1 cellular context compared by ENCODE assay signal in the genomic region with DNA sequence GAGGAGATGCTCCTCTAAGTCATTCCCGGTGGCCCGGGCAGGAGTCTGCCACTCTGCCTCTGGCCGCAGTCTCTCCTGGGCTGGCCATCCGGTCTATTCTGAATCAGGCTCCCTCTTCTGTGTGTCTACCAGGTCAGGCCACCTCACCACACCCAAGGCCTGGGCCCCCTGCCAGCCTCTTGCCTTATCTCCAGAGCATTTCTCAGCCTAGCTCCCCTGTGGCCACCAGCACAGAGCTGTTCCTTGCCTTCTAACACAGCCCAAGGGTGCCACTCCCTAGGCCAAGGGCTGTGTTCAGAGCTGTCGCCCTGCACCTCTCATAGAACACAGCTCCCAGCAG.
TF ChIP-seq lines count a peak whose summit lies in the region.

No MANE protein-coding gene starts in this region.

TF ChIP-seq in K562, 482 proteins besides CTCF, POLR2A, EP300 and RAD21 (continued from another document):
- TF ChIP-seq ZNF785 (CRISPR knock-in tag; IDR thresholded peaks at IDR 0.05) (no peak), ARID1B (IDR thresholded peaks at IDR 0.05) (peak; percentile 28; the same call in 1 of the 2 replicates), HOMEZ (CRISPR knock-in tag; IDR thresholded peaks at IDR 0.05) (no peak), CAMTA2 (CRISPR knock-in tag; conservative IDR thresholded peaks at IDR 0.05) (no peak), PATZ1 (CRISPR knock-in tag; IDR thresholded peaks at IDR 0.05; ENCODE audit: borderline replicate concordance) (no peak), HNRNPL (IDR thresholded peaks at IDR 0.05; ENCODE audit: low read depth, low read length) (0 out of 2 replicates have a peak, but pooled peaks have one; percentile 44), RCOR1 (IDR thresholded peaks at IDR 0.05; ENCODE audit: borderline replicate concordance in 1 of 2, low read depth in 2 of 2, low read length in 2 of 2) (0 out of 4 replicates have a peak, but pooled peaks of 1 of the 2 experiments have one; percentile 40), SMAD4 (CRISPR knock-in tag; conservative IDR thresholded peaks at IDR 0.05) (no peak), SMAD1 (IDR thresholded peaks at IDR 0.05; ENCODE audit: low read depth, low read length, partially characterized antibody) (no peak), SMARCA4 (IDR thresholded peaks at IDR 0.05) (0 out of 2 replicates have a peak, but pooled peaks have one; percentile 17), MNT (conservative IDR thresholded peaks at IDR 0.05) (no peak), ZNF384 (IDR thresholded peaks at IDR 0.05; ENCODE audit: low read depth, low read length) (no peak), DPF2 (IDR thresholded peaks at IDR 0.05) (no peak), E2F1 (CRISPR knock-in tag; IDR thresholded peaks at IDR 0.05) (no peak), GATA2 (CRISPR knock-in tag; IDR thresholded peaks at IDR 0.05) (no peak), KLF1 (tag; IDR thresholded peaks at IDR 0.05) (0 out of 2 replicates have a peak, but pooled peaks have one; percentile 72), HMGN3 (IDR thresholded peaks at IDR 0.05; ENCODE audit: borderline replicate concordance, extremely low read depth, insufficient read length, low read depth, low read length) (peak; percentile 49), SMAD3 (CRISPR knock-in tag; conservative IDR thresholded peaks at IDR 0.05) (no peak), MYNN (IDR thresholded peaks at IDR 0.05) (peak; percentile 54; the same call in 1 of the 2 replicates), MYNN (CRISPR knock-in tag; IDR thresholded peaks at IDR 0.05) (no peak), ZMIZ1 (IDR thresholded peaks at IDR 0.05; ENCODE audit: low read depth in 2 of 2, low read length in 2 of 2) (no peak), CBFA2T3 (IDR thresholded peaks at IDR 0.05) (peak; percentile 19; the same call in 1 of the 2 replicates), CXXC5 (CRISPR knock-in tag; IDR thresholded peaks at IDR 0.05) (no peak), ZNF592 (IDR thresholded peaks at IDR 0.05) (peak; percentile 63; the same call in 1 of the 2 replicates), NFIC (IDR thresholded peaks at IDR 0.05) (peak; percentile 76), ZNF586 (CRISPR knock-in tag; conservative IDR thresholded peaks at IDR 0.05) (no peak)
- TF ChIP-seq, protein P1, sequence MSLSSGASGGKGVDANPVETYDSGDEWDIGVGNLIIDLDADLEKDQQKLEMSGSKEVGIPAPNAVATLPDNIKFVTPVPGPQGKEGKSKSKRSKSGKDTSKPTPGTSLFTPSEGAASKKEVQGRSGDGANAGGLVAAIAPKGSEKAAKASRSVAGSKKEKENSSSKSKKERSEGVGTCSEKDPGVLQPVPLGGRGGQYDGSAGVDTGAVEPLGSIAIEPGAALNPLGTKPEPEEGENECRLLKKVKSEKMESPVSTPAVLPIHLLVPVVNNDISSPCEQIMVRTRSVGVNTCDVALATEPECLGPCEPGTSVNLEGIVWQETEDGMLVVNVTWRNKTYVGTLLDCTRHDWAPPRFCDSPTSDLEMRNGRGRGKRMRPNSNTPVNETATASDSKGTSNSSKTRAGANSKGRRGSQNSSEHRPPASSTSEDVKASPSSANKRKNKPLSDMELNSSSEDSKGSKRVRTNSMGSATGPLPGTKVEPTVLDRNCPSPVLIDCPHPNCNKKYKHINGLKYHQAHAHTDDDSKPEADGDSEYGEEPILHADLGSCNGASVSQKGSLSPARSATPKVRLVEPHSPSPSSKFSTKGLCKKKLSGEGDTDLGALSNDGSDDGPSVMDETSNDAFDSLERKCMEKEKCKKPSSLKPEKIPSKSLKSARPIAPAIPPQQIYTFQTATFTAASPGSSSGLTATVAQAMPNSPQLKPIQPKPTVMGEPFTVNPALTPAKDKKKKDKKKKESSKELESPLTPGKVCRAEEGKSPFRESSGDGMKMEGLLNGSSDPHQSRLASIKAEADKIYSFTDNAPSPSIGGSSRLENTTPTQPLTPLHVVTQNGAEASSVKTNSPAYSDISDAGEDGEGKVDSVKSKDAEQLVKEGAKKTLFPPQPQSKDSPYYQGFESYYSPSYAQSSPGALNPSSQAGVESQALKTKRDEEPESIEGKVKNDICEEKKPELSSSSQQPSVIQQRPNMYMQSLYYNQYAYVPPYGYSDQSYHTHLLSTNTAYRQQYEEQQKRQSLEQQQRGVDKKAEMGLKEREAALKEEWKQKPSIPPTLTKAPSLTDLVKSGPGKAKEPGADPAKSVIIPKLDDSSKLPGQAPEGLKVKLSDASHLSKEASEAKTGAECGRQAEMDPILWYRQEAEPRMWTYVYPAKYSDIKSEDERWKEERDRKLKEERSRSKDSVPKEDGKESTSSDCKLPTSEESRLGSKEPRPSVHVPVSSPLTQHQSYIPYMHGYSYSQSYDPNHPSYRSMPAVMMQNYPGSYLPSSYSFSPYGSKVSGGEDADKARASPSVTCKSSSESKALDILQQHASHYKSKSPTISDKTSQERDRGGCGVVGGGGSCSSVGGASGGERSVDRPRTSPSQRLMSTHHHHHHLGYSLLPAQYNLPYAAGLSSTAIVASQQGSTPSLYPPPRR (CRISPR knock-in tag; IDR thresholded peaks at IDR 0.05; ENCODE audit: borderline replicate concordance), result no peak
- TF ChIP-seq, protein P2, sequence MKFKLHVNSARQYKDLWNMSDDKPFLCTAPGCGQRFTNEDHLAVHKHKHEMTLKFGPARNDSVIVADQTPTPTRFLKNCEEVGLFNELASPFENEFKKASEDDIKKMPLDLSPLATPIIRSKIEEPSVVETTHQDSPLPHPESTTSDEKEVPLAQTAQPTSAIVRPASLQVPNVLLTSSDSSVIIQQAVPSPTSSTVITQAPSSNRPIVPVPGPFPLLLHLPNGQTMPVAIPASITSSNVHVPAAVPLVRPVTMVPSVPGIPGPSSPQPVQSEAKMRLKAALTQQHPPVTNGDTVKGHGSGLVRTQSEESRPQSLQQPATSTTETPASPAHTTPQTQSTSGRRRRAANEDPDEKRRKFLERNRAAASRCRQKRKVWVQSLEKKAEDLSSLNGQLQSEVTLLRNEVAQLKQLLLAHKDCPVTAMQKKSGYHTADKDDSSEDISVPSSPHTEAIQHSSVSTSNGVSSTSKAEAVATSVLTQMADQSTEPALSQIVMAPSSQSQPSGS (CRISPR knock-in tag; IDR thresholded peaks at IDR 0.05), result no peak
